ENCODE assay signal across 8 cellular contexts in genomic region chr19:49387936-49388372, GRCh38. TPM values are rescaled to one million over a fixed set of nuclear protein-coding genes. Genes with fewer than 3 reads are reported as not detected.
DNase-seq lines count a peak whose midpoint lies in the region; ATAC-seq lines count a peak whose summit lies in the region.

A gene with protein sequence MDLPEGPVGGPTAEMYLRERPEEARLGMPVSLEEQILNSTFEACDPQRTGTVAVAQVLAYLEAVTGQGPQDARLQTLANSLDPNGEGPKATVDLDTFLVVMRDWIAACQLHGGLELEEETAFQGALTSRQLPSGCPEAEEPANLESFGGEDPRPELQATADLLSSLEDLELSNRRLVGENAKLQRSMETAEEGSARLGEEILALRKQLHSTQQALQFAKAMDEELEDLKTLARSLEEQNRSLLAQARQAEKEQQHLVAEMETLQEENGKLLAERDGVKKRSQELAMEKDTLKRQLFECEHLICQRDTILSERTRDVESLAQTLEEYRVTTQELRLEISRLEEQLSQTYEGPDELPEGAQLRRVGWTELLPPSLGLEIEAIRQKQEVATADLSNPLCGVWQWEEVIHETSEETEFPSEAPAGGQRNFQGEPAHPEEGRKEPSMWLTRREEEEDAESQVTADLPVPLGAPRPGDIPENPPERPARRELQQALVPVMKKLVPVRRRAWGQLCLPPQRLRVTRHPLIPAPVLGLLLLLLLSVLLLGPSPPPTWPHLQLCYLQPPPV (plus strand): TSS chr19:49388249. CDS start chr19:49390884, 2,635 bp downstream.

- intact Hi-C loops in Right ventricle myocardium inferior (cut with DNase I), result no loop called here

- ATAC-seq in Right ventricle myocardium inferior (peak; percentile 74), HG03442 (IDR thresholded peaks at IDR 0.05; ENCODE audit: unreplicated experiment) (no peak), GM19328 (IDR thresholded peaks at IDR 0.05; ENCODE audit: unreplicated experiment) (no peak)

- peak; percentile 32 for DNase-seq in GM04504 (ENCODE audit: low read depth)
- peak; percentile 88 for DNase-seq in NOMO-1 treated with dmso at 0.1 percent for 144 hours (lab: John Stamatoyannopoulos, UW; ENCODE audit: unreplicated experiment)
- peak; percentile 82 to 86 for DNase-seq in activated T-cell treated with anti-CD3 and anti-CD28 coated beads, Interleukin-2, amount 50 U/mL, for 48 hours
- peak; percentile 90 for DNase-seq in Right ventricle myocardium inferior (ENCODE audit: missing footprints)
- DNase-seq in stimulated activated CD4-positive, alpha-beta T cell treated with anti-CD3 and anti-CD28 coated beads, Interleukin-1b, Interleukin-23, amount 100 ng/mL, for 4 hours (ENCODE audit: low read depth in 2 of 2), result peak; percentile 77 to 90
- no peak for DNase-seq in HK-2 (ENCODE audit: unreplicated experiment)

RNA-seq across cellular contexts. Expression of the gene that starts here (rescaled TPM):
- total RNA-seq in Right ventricle myocardium inferior, result not detected

Comparison
In these comparisons a context has a peak if more than half of its experiments do, and no peak if none do; other contexts are left out.
1. Peak in DNase-seq and ATAC-seq in Right ventricle myocardium inferior; RNA of the gene not detected or under 1 TPM.